Comparison of ENCODE assay signal across 9 cellular contexts in the genomic region with DNA sequence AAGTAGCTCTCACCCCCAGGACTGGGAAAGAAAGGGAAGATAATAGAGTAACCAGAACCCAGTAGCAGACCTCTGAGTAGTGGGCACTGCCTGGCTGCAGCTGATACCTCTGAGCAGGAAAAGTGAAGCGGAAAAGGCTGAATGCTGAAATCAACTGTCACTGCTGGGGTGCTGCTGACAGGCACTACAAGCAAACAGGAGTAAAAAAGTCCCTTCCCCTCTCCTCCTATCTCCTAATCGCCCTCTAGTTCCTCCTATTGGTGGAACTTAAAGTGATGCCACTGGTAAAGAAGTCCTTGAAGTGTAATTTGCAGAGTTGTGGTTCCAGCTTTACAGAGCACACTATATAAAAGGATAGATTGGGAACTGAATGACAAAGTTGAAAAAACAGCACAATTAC. TPM values are rescaled to one million over a fixed set of nuclear protein-coding genes. Genes with fewer than 3 reads are reported as not detected.
DNase-seq lines count a peak whose midpoint lies in the region; ATAC-seq, FAIRE-seq and TF ChIP-seq lines count a peak whose summit lies in the region.
"Had no signal": no experiment of that assay in that cellular context is flagged by ENCODE, and none has a peak within 500 bp of the region (broad histone marks: within the 10 kb centered on the region; RNA-seq: fewer than 3 reads in every experiment).

No MANE protein-coding gene starts in this region.

- H3K9me3 Mint-ChIP-seq in progenitor cell of endocrine pancreas (ENCODE audit: low read depth): no peaks in the 10 kb centered on the region
- H3K9me3 Mint-ChIP-seq: stimulated activated naive CD8-positive, alpha-beta T cell treated with anti-CD3 and anti-CD28 coated beads, Interleukin-15, Interleukin-2, amounts not matched to agents 100 ng/mL and 50 ng/mL, for 24 hours had no signal

- H3K27me3 ChIP-seq in PC-3 (ENCODE audit: low read length) (no peaks in the 10 kb centered on the region), smooth muscle cell (ENCODE audit: low read depth) (no peaks in the 10 kb centered on the region)

- H3K9me2 ChIP-seq in PC-3 (replicated peaks; ENCODE audit: low read length): no peaks in the 10 kb centered on the region

- no peaks in the 10 kb centered on the region for H3K36me3 Mint-ChIP-seq in progenitor cell of endocrine pancreas (ENCODE audit: insufficient read depth)

- no peak overlapping the region for H3K4me2 ChIP-seq in PC-3 (ENCODE audit: low read length)
- peak overlapping the region; percentile 34 for H3K4me2 ChIP-seq in smooth muscle cell

- CTCF ChIA-PET in PC-3 (lab: Charles Lee): interaction anchor here (0.6 kb wide), 1 partner anchor 586 kb away, joined by 7 read pairs; no protein-coding TSS in a partner anchor

- peaks cover 4% of the 10 kb centered on the region for H3K4me1 Mint-ChIP-seq in progenitor cell of endocrine pancreas (ENCODE audit: low read depth)

- H3K79me2 ChIP-seq in PC-3 (ENCODE audit: low read length): no peaks in the 10 kb centered on the region
- no peaks in the 10 kb centered on the region for H3K79me2 ChIP-seq in smooth muscle cell (ENCODE audit: low read depth)

- POLR2A ChIA-PET in PC-3 (lab: Charles Lee; ENCODE audit: unreplicated experiment): no interaction called here

- H3K4me3 Mint-ChIP-seq in progenitor cell of endocrine pancreas (ENCODE audit: low read depth): no peak overlapping the region
- H3K4me3 Mint-ChIP-seq: stimulated activated naive CD8-positive, alpha-beta T cell treated with anti-CD3 and anti-CD28 coated beads, Interleukin-15, Interleukin-2, amounts not matched to agents 100 ng/mL and 50 ng/mL, for 24 hours had no signal

- TF ChIP-seq POLR2A in erythroblast (IDR thresholded peaks at IDR 0.05; ENCODE audit: low read length): no peak

- no peaks in the 10 kb centered on the region for H3K36me3 ChIP-seq in PC-3 (ENCODE audit: low read depth, low read length)
- no peaks in the 10 kb centered on the region for H3K36me3 ChIP-seq in smooth muscle cell (ENCODE audit: low read depth)

- H3K9me3 ChIP-seq in PC-3 (ENCODE audit: low read length) (no peaks in the 10 kb centered on the region), smooth muscle cell (replicated peaks; ENCODE audit: low read depth) (no peaks in the 10 kb centered on the region)

- H3K27me3 Mint-ChIP-seq in progenitor cell of endocrine pancreas: no peaks in the 10 kb centered on the region
- H3K27me3 Mint-ChIP-seq: stimulated activated naive CD8-positive, alpha-beta T cell treated with anti-CD3 and anti-CD28 coated beads, Interleukin-15, Interleukin-2, amounts not matched to agents 100 ng/mL and 50 ng/mL, for 24 hours had no signal

- intact Hi-C loops in PC-3 (cut with micrococcal nuclease): no loop called here

- peak; percentile 67 for ATAC-seq in PC-3
- no peak for ATAC-seq in GM19463 (IDR thresholded peaks at IDR 0.05; ENCODE audit: unreplicated experiment)

- no peaks in the 10 kb centered on the region for H3K4me1 ChIP-seq in PC-3 (ENCODE audit: insufficient read depth, low read length)
- peaks cover 6% of the 10 kb centered on the region for H3K4me1 ChIP-seq in smooth muscle cell (ENCODE audit: low read depth)

- peak; percentile 2 for DNase-seq in NCI-H146 (lab: John Stamatoyannopoulos, UW)
- no peak for DNase-seq in NCI-H146 treated with DMSO at 0.1 percent for 48 hours (lab: John Stamatoyannopoulos, UW; ENCODE audit: unreplicated experiment)
- DNase-seq in PC-3: peak; percentile 39
- DNase-seq in erythroblast (lab: John Stamatoyannopoulos, UW): peak; percentile 43 to 58
- DNase-seq in smooth muscle cell (lab: John Stamatoyannopoulos, UW; ENCODE audit: unreplicated experiment): no peak
- no peak for DNase-seq in GM19239 (ENCODE audit: insufficient read length, low spot score)
- DNase-seq in progenitor cell of endocrine pancreas (ENCODE audit: low spot score, unreplicated experiment): no peak

- H3K27ac ChIP-seq in PC-3 (ENCODE audit: low read length): no peak overlapping the region
- no peak overlapping the region for H3K27ac ChIP-seq in smooth muscle cell (ENCODE audit: low read depth)

- WGBS in smooth muscle cell (ENCODE audit: low lambda C conversion rate): 19% methylated on average over 2 of the region's 2 CpGs

- no TSS peak for BruUV-seq in PC-3 (replicated peaks; lab: Mats Ljungman, UMichigan)

- no peak overlapping the region for H3K27ac Mint-ChIP-seq in progenitor cell of endocrine pancreas
- H3K27ac Mint-ChIP-seq: stimulated activated naive CD8-positive, alpha-beta T cell treated with anti-CD3 and anti-CD28 coated beads, Interleukin-15, Interleukin-2, amounts not matched to agents 100 ng/mL and 50 ng/mL, for 24 hours had no signal

- H3F3A ChIP-seq in PC-3 (ENCODE audit: low read length, unreplicated experiment): no peaks in the 10 kb centered on the region
- no peaks in the 10 kb centered on the region for H3F3A ChIP-seq in smooth muscle cell (ENCODE audit: low read depth)

- H4K20me1 ChIP-seq in PC-3 (ENCODE audit: low read length): no peaks in the 10 kb centered on the region
- H4K20me1 ChIP-seq in smooth muscle cell (ENCODE audit: low read depth): no peaks in the 10 kb centered on the region

- no peak for FAIRE-seq in GM19239 (lab: Jason Lieb, UNC)

- peak; percentile 42 for TF ChIP-seq CTCF in PC-3 (conservative IDR thresholded peaks at IDR 0.05; ENCODE audit: low read depth, low read length)
- TF ChIP-seq CTCF in smooth muscle cell (IDR thresholded peaks at IDR 0.05; ENCODE audit: borderline replicate concordance, insufficient read depth, poor library complexity, severe bottlenecking): peak; percentile 10
- no peak for TF ChIP-seq CTCF in progenitor cell of endocrine pancreas (IDR thresholded peaks at IDR 0.05; ENCODE audit: unreplicated experiment)

- H3K4me3 ChIP-seq in PC-3 (ENCODE audit: low read length) (no peak overlapping the region), smooth muscle cell (no peak overlapping the region)

- peak overlapping the region; percentile 33 for H2AFZ ChIP-seq in PC-3 (ENCODE audit: low read length)
- H2AFZ ChIP-seq in smooth muscle cell (ENCODE audit: low read depth): peak overlapping the region; percentile 64

- H3K9ac ChIP-seq in PC-3 (ENCODE audit: low read length) (no peak overlapping the region), smooth muscle cell (ENCODE audit: low read depth) (no peak overlapping the region)

RNA-seq across cellular contexts. Expression of a gene that starts 32.8 kb away (rescaled TPM):
- total RNA-seq in PC-3 (2014; rRNA removed) (2.8 and 4.1 TPM in 2 replicates), smooth muscle cell (4.8 and 14.2 TPM in 2 replicates), progenitor cell of endocrine pancreas (9.3 and 11.9 TPM in 2 replicates)
- polyA plus RNA-seq in smooth muscle cell: 4.0 and 4.8 TPM in 2 replicates

Comparison
In these comparisons a context has a peak if more than half of its experiments do, and no peak if none do; other contexts are left out.
1. DNase-seq: peak in NCI-H146 (single experiment), PC-3 (single experiment) and erythroblast (2 of 2); none in NCI-H146 treated with DMSO at 0.1 percent for 48 hours (single experiment), smooth muscle cell (single experiment), GM19239 (single experiment) and progenitor cell of endocrine pancreas (single experiment).